Comparison of ENCODE assay signal across 1 cellular context in the genomic region with DNA sequence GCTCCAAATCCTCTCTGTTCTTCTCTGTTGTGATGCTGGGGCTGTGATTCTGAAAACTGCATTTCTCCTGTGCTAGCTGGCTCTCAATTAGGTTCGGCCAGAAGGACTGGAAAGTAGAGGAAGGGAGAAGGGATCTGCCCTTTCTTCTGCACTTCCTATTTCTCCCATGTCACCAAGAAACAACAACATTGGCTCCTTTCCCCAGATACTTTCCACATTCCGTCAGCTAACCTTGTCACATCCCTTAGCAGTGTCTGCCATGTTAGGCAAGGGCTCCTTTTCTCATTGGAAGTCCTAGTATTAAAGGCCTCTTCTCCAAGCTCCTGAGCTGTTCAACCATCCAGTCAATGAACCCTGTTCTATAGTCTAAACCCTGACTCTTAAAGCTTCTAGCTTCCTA.
TF ChIP-seq lines count a peak whose summit lies in the region.

No MANE protein-coding gene starts in this region.

TF ChIP-seq in IMR-90, 13 proteins besides CTCF, POLR2A, EP300 and RAD21:
- TF ChIP-seq, protein P1, sequence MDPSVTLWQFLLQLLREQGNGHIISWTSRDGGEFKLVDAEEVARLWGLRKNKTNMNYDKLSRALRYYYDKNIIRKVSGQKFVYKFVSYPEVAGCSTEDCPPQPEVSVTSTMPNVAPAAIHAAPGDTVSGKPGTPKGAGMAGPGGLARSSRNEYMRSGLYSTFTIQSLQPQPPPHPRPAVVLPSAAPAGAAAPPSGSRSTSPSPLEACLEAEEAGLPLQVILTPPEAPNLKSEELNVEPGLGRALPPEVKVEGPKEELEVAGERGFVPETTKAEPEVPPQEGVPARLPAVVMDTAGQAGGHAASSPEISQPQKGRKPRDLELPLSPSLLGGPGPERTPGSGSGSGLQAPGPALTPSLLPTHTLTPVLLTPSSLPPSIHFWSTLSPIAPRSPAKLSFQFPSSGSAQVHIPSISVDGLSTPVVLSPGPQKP (IDR thresholded peaks at IDR 0.05; ENCODE audit: borderline replicate concordance, low read depth, low read length): no peak
- TF ChIP-seq MAZ (IDR thresholded peaks at IDR 0.05; ENCODE audit: borderline replicate concordance, low read depth, low read length): no peak
- no peak for TF ChIP-seq MXI1 (IDR thresholded peaks at IDR 0.05; ENCODE audit: borderline replicate concordance, low read depth, low read length)
- TF ChIP-seq RFX5 (IDR thresholded peaks at IDR 0.05; ENCODE audit: low read depth, low read length): no peak
- TF ChIP-seq FOS (IDR thresholded peaks at IDR 0.05; ENCODE audit: low read depth, low read length): no peak
- TF ChIP-seq SMC3 (IDR thresholded peaks at IDR 0.05; ENCODE audit: low read depth, low read length): no peak
- TF ChIP-seq NFE2L2 (IDR thresholded peaks at IDR 0.05; ENCODE audit: low read depth, low read length): no peak
- no peak for TF ChIP-seq CEBPB (IDR thresholded peaks at IDR 0.05; ENCODE audit: low read depth, low read length)
- no peak for TF ChIP-seq CHD1 (IDR thresholded peaks at IDR 0.05; ENCODE audit: low read depth, low read length)
- TF ChIP-seq RCOR1 (IDR thresholded peaks at IDR 0.05; ENCODE audit: insufficient replicate concordance, low read length): no peak
